Comparison of ENCODE assay signal across 15 cellular contexts in the genomic region with DNA sequence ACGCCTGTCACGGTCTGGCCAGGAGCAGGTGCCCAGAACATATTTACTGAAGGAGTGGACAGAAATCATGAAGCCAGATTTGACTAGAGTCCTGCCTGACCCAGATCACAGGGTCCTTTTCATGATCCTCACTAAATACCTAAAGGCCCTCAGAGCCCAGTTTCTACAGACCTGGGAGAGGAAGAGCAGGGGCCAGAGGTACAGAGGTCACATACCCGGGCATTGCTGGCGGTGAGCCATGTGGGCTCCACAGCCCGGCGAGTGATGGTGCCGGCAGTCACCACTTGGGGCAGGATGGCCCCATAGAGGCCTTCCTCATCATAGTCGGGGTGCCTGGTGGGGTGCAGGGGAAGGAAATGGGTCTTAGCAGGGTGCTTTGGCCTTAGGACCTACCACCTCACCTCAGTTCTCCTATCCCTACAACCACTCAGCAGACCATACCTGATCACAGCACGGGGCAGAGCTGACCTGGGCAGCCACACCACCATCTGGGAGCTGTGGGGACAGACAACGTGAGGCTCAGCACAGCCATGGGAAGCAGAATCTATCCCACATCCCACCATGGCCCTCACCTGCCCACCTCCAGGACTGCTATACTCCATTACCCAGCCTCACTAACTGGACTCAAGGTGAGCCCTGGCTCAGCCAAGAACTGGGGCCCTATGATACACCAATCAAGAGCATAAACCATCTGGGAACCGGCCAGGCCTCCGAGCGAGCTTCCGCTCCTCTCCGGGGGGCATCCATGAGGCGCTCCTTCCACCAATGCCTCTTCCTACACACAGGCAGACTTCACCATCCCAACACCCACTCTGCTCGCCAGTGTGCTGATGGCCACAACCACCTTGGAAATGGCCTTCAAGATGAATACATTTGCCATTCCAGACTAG. TPM values are rescaled to one million over a fixed set of nuclear protein-coding genes. Genes with fewer than 3 reads are reported as not detected.
A peak's percentile ranks its signal among the peaks of the same experiment; 100 is the strongest.
DNase-seq lines count a peak whose midpoint lies in the region; ATAC-seq, FAIRE-seq and TF ChIP-seq lines count a peak whose summit lies in the region.
"Had no signal": no experiment of that assay in that cellular context is flagged by ENCODE, and none has a peak within 500 bp of the region (broad histone marks: within the 10 kb centered on the region; RNA-seq: fewer than 3 reads in every experiment).

No MANE protein-coding gene starts in this region.

- H2AFZ ChIP-seq in DND-41 (ENCODE audit: low read depth, low read length) (no peak overlapping the region), mesenchymal stem cell (ENCODE audit: low read depth, low read length) (no peak overlapping the region)

- no peaks in the 10 kb centered on the region for H3K9me3 Mint-ChIP-seq in HFFc6
- no peaks in the 10 kb centered on the region for H3K9me3 Mint-ChIP-seq in activated naive CD8-positive, alpha-beta T cell treated with anti-CD3 and anti-CD28 coated beads for 36 hours
- no peaks in the 10 kb centered on the region for H3K9me3 Mint-ChIP-seq in activated CD4-positive, alpha-beta memory T cell treated with anti-CD3 and anti-CD28 coated beads for 36 hours
- H3K9me3 Mint-ChIP-seq: activated T-cell treated with anti-CD3 and anti-CD28 coated beads, Interleukin-2, amount 50 U/mL, for 72 hours; naive B cell had no signal

- no peak overlapping the region for H3K23ac ChIP-seq in mesenchymal stem cell (ENCODE audit: low read length in 2 of 2)

- H3K18ac ChIP-seq in mesenchymal stem cell (ENCODE audit: low read depth in 1 of 2, low read length in 2 of 2) = no peak overlapping the region

- no peak overlapping the region for H4K8ac ChIP-seq in mesenchymal stem cell (ENCODE audit: low read length)

- H3K9me3 ChIP-seq in DND-41 (ENCODE audit: insufficient read depth, low read length, severe bottlenecking) (no peaks in the 10 kb centered on the region), mesenchymal stem cell (ENCODE audit: control insufficient read depth, low read length) (no peaks in the 10 kb centered on the region)
- H3K9me3 ChIP-seq: Caco-2, gastroesophageal sphincter had no signal

- H3K27me3 Mint-ChIP-seq in HFFc6 (ENCODE audit: insufficient read depth) = peaks cover 5% of the 10 kb centered on the region
- H3K27me3 Mint-ChIP-seq in activated naive CD8-positive, alpha-beta T cell treated with anti-CD3 and anti-CD28 coated beads for 36 hours = no peaks in the 10 kb centered on the region
- no peaks in the 10 kb centered on the region for H3K27me3 Mint-ChIP-seq in activated CD4-positive, alpha-beta memory T cell treated with anti-CD3 and anti-CD28 coated beads for 36 hours
- H3K27me3 Mint-ChIP-seq: naive B cell had no signal

- peaks cover 64% of the 10 kb centered on the region for H3K79me1 ChIP-seq in mesenchymal stem cell (replicated peaks; ENCODE audit: low read length, poor library complexity, severe bottlenecking)

- TF ChIP-seq CTCF in DND-41 (IDR thresholded peaks at IDR 0.05; ENCODE audit: borderline replicate concordance, extremely low read depth, low read length, poor library complexity, severe bottlenecking) = peak; percentile 13
- peak; percentile 38; the same call in 1 of the 2 replicates for TF ChIP-seq CTCF in HFFc6 (IDR thresholded peaks at IDR 0.05)

- CTCF ChIA-PET in activated CD4-positive, alpha-beta memory T cell treated with anti-CD3 and anti-CD28 coated beads for 36 hours (lab: Charles Lee) = interaction anchor here (1.1 kb wide), 1 partner anchor 16 kb away, joined by 3 read pairs; no protein-coding TSS in a partner anchor

- no peak overlapping the region for H2BK120ac ChIP-seq in mesenchymal stem cell (ENCODE audit: low read depth, low read length)

- no peak overlapping the region for H3K4me2 ChIP-seq in DND-41 (ENCODE audit: insufficient read depth, low read length)
- H3K4me2 ChIP-seq in mesenchymal stem cell (ENCODE audit: low read length, poor library complexity, severe bottlenecking) = no peak overlapping the region

- intact Hi-C loops in activated CD4-positive, alpha-beta memory T cell treated with anti-CD3 and anti-CD28 coated beads for 36 hours (cut with micrococcal nuclease) = no loop called here

- H3K79me2 ChIP-seq in DND-41 (ENCODE audit: insufficient read depth, low read length) = peaks cover 83% of the 10 kb centered on the region

- H2BK12ac ChIP-seq in mesenchymal stem cell (ENCODE audit: low read length in 2 of 2) = no peak overlapping the region

- peak overlapping the region; percentile 23 for H4K91ac ChIP-seq in mesenchymal stem cell (ENCODE audit: low read length)

- H3K36me3 ChIP-seq in DND-41 (ENCODE audit: insufficient read depth, low read length) (peaks cover 100% of the 10 kb centered on the region), mesenchymal stem cell (ENCODE audit: control insufficient read depth in 1 of 2, insufficient read depth in 2 of 2, low read depth in 1 of 2, low read length in 2 of 2) (peaks cover 90 to 100% of the 10 kb centered on the region in 2 experiments)

- H3K9ac ChIP-seq in DND-41 (ENCODE audit: low read depth, low read length) (no peak overlapping the region), mesenchymal stem cell (ENCODE audit: low read length) (no peak overlapping the region)

- H3K36me3 Mint-ChIP-seq in HFFc6 (ENCODE audit: low read depth) = peaks cover 55% of the 10 kb centered on the region
- H3K36me3 Mint-ChIP-seq in activated naive CD8-positive, alpha-beta T cell treated with anti-CD3 and anti-CD28 coated beads for 36 hours = peaks cover 25% of the 10 kb centered on the region
- peaks cover 55% of the 10 kb centered on the region for H3K36me3 Mint-ChIP-seq in activated CD4-positive, alpha-beta memory T cell treated with anti-CD3 and anti-CD28 coated beads for 36 hours

- H3K14ac ChIP-seq in mesenchymal stem cell (ENCODE audit: low read length in 2 of 2) = no peak overlapping the region

- POLR2A ChIA-PET in activated CD4-positive, alpha-beta memory T cell treated with anti-CD3 and anti-CD28 coated beads for 36 hours (lab: Charles Lee) = interaction anchor here (0.8 to 1.6 kb wide), 3 partner anchors 9 to 115 kb away, joined by 3 to 4 read pairs (median 3); no protein-coding TSS in a partner anchor

- H3K27ac ChIP-seq in DND-41 (ENCODE audit: low read length) (no peak overlapping the region), mesenchymal stem cell (ENCODE audit: low read length, poor library complexity, severe bottlenecking) (no peak overlapping the region)
- H3K27ac ChIP-seq: gastroesophageal sphincter had no signal

- ATAC-seq in DND-41 (ENCODE audit: insufficient read depth, low read depth) = 0 out of 3 replicates have a peak, but pooled peaks have one; percentile 20
- ATAC-seq: gastroesophageal sphincter had no signal

- DNase-seq in DND-41 (no peak), HFFc6 (no peak), mesenchymal stem cell (no peak), frontal cortex (ENCODE audit: low spot score in 2 of 2) (no peak), anterior cingulate cortex (lab: John Stamatoyannopoulos, UW) (no peak)
- no peak for DNase-seq in activated naive CD8-positive, alpha-beta T cell treated with anti-CD3 and anti-CD28 coated beads for 36 hours
- DNase-seq in activated CD4-positive, alpha-beta memory T cell treated with anti-CD3 and anti-CD28 coated beads for 36 hours = no peak
- DNase-seq: activated T-cell treated with anti-CD3 and anti-CD28 coated beads, Interleukin-2, amount 50 U/mL, for 72 hours; Caco-2; effector memory CD4-positive, alpha-beta T cell; naive B cell; NCI-H1105; NCI-H524 treated with DMSO at 0.1 percent for 48 hours had no signal

- peaks cover 28% of the 10 kb centered on the region for H3K4me1 ChIP-seq in DND-41 (ENCODE audit: insufficient read depth, low read length)
- no peaks in the 10 kb centered on the region for H3K4me1 ChIP-seq in mesenchymal stem cell (ENCODE audit: control insufficient read depth, insufficient read depth, low read depth, low read length)
- H3K4me1 ChIP-seq: Caco-2, gastroesophageal sphincter had no signal

- H2AK5ac ChIP-seq in mesenchymal stem cell (ENCODE audit: low read length, severe bottlenecking) = no peak overlapping the region

- no peak overlapping the region for H3K4ac ChIP-seq in mesenchymal stem cell (ENCODE audit: low read depth in 1 of 2, low read length in 2 of 2)

- peaks cover 87% of the 10 kb centered on the region for H4K20me1 ChIP-seq in DND-41 (ENCODE audit: insufficient read depth, low read length)

- no peak overlapping the region for H3K27ac Mint-ChIP-seq in HFFc6
- H3K27ac Mint-ChIP-seq in activated naive CD8-positive, alpha-beta T cell treated with anti-CD3 and anti-CD28 coated beads for 36 hours = peak overlapping the region; percentile 38
- H3K27ac Mint-ChIP-seq in activated CD4-positive, alpha-beta memory T cell treated with anti-CD3 and anti-CD28 coated beads for 36 hours = no peak overlapping the region
- H3K27ac Mint-ChIP-seq: activated T-cell treated with anti-CD3 and anti-CD28 coated beads, Interleukin-2, amount 50 U/mL, for 72 hours had no signal

- no peak overlapping the region for H3K4me3 ChIP-seq in DND-41 (ENCODE audit: low read depth in 1 of 2, low read length in 2 of 2)
- H3K4me3 ChIP-seq in mesenchymal stem cell (ENCODE audit: insufficient read depth in 1 of 2, low read depth in 1 of 2, low read length in 2 of 2) = no peak overlapping the region
- H3K4me3 ChIP-seq: gastroesophageal sphincter had no signal

- no peaks in the 10 kb centered on the region for H3K4me1 Mint-ChIP-seq in HFFc6 (ENCODE audit: low read depth)
- peaks cover 11% of the 10 kb centered on the region for H3K4me1 Mint-ChIP-seq in activated naive CD8-positive, alpha-beta T cell treated with anti-CD3 and anti-CD28 coated beads for 36 hours
- peaks cover 9% of the 10 kb centered on the region for H3K4me1 Mint-ChIP-seq in activated CD4-positive, alpha-beta memory T cell treated with anti-CD3 and anti-CD28 coated beads for 36 hours (ENCODE audit: low read depth)

- no peak overlapping the region for H2BK5ac ChIP-seq in mesenchymal stem cell (ENCODE audit: low read depth, low read length, poor library complexity, severe bottlenecking)

- no peak overlapping the region for H2BK15ac ChIP-seq in mesenchymal stem cell (ENCODE audit: low read depth, poor library complexity, severe bottlenecking)

- WGBS in mesenchymal stem cell = 96% methylated on average over 12 of the region's 17 CpGs

- FAIRE-seq in frontal cortex (lab: Jason Lieb, UNC) = no peak
- FAIRE-seq: islet of Langerhans had no signal

- H3K4me3 Mint-ChIP-seq in HFFc6 = no peak overlapping the region
- H3K4me3 Mint-ChIP-seq in activated naive CD8-positive, alpha-beta T cell treated with anti-CD3 and anti-CD28 coated beads for 36 hours = no peak overlapping the region
- H3K4me3 Mint-ChIP-seq in activated CD4-positive, alpha-beta memory T cell treated with anti-CD3 and anti-CD28 coated beads for 36 hours = no peak overlapping the region
- H3K4me3 Mint-ChIP-seq: activated T-cell treated with anti-CD3 and anti-CD28 coated beads, Interleukin-2, amount 50 U/mL, for 72 hours; naive B cell had no signal

- H3K27me3 ChIP-seq in DND-41 (ENCODE audit: insufficient read depth, low read length, poor library complexity) = no peaks in the 10 kb centered on the region
- H3K27me3 ChIP-seq in mesenchymal stem cell (ENCODE audit: control insufficient read depth in 1 of 2, insufficient read depth in 1 of 2, low read length in 2 of 2) = no peaks in the 10 kb centered on the region
- H3K27me3 ChIP-seq: gastroesophageal sphincter had no signal

RNA-seq across cellular contexts. Expression of a gene that starts 12.9 kb away (rescaled TPM):
- total RNA-seq in HFFc6 (2021; fragmentation: NEBNext Ultra II Directional; extraction: Animal tissue kit (Norgen Biotek cat#: 25700)) = 10 to 100 TPM; 33.1 to 48.3 (median 35.2) TPM
- 100 to 1,000 TPM in 1 of 2 experiments, 10 to 100 TPM in 1; 96.1 to 102 TPM for total RNA-seq in activated naive CD8-positive, alpha-beta T cell treated with anti-CD3 and anti-CD28 coated beads for 36 hours
- 18.2 TPM for polyA plus RNA-seq in mesenchymal stem cell (2013, experiment 1 of 2)
- 16.6 TPM for polyA plus RNA-seq in mesenchymal stem cell (2013, experiment 2 of 2)
- 39.1 TPM for total RNA-seq in frontal cortex
- total RNA-seq in activated CD4-positive, alpha-beta memory T cell treated with anti-CD3 and anti-CD28 coated beads for 36 hours = 10 to 100 TPM; 94.8 to 97.4 TPM
